Comparison of ENCODE assay signal across 12 cellular contexts in genomic region chr10:16992611-16993119, GRCh38.
DNase-seq lines count a peak whose midpoint lies in the region; ATAC-seq and TF ChIP-seq lines count a peak whose summit lies in the region.
"Had no signal": no experiment of that assay in that cellular context is flagged by ENCODE, and none has a peak within 500 bp of the region (broad histone marks: within the 10 kb centered on the region; RNA-seq: fewer than 3 reads in every experiment).

No MANE protein-coding gene starts in this region.

- no peaks in the 10 kb centered on the region for H3K36me3 Mint-ChIP-seq in MCF 10A (ENCODE audit: insufficient read depth, unreplicated experiment)
- H3K36me3 Mint-ChIP-seq in mesothelial cell of epicardium = peaks cover 5% of the 10 kb centered on the region
- H3K36me3 Mint-ChIP-seq in type B pancreatic cell = no peaks in the 10 kb centered on the region

- CTCF ChIA-PET in MCF 10A (lab: Yijun Ruan, JAX) = no interaction called here

- H3K9me3 ChIP-seq in breast epithelium = no peaks in the 10 kb centered on the region
- H3K9me3 ChIP-seq: right lobe of liver, stomach had no signal

- no peak for ATAC-seq in GM21717 (IDR thresholded peaks at IDR 0.05; ENCODE audit: unreplicated experiment)

- no peaks in the 10 kb centered on the region for H3K27me3 Mint-ChIP-seq in MCF 10A (ENCODE audit: insufficient read depth, unreplicated experiment)
- H3K27me3 Mint-ChIP-seq in mesothelial cell of epicardium (ENCODE audit: low read depth) = no peaks in the 10 kb centered on the region
- H3K27me3 Mint-ChIP-seq in type B pancreatic cell = no peaks in the 10 kb centered on the region

- DNase-seq in breast epithelium (ENCODE audit: low spot score in 2 of 2) (no peak), MCF 10A (ENCODE audit: unreplicated experiment) (no peak), dermis microvascular lymphatic vessel endothelial cell (ENCODE audit: low read depth in 2 of 2) (peak; percentile 95 to 96), mesothelial cell of epicardium (ENCODE audit: low spot score in 2 of 2, unreplicated experiment in 2 of 2) (no peak), type B pancreatic cell (ENCODE audit: extremely low spot score, unreplicated experiment) (no peak), nucleus accumbens (lab: John Stamatoyannopoulos, UW) (no peak)
- no peak for DNase-seq in NK-92 treated with Interleukin-12 subunit alpha and Interleukin-12 subunit beta, amount 100 ng/mL, for 24 hours (lab: John Stamatoyannopoulos, UW)
- DNase-seq: activated naive CD4-positive, alpha-beta T cell treated with anti-CD3 and anti-CD28 coated beads, Interleukin-2, amount 50 U/mL, for 16 hours; right lobe of liver; stomach had no signal

- H3K36me3 ChIP-seq in breast epithelium = no peaks in the 10 kb centered on the region
- H3K36me3 ChIP-seq: right lobe of liver, stomach had no signal

- peak overlapping the region in 2 of 3 donors; percentile 0 to 9 for H3K4me3 ChIP-seq in breast epithelium
- H3K4me3 ChIP-seq: right lobe of liver, stomach had no signal

- no peaks in the 10 kb centered on the region for H3K4me1 ChIP-seq in breast epithelium
- H3K4me1 ChIP-seq: right lobe of liver had no signal

- H3K27me3 ChIP-seq in breast epithelium = no peaks in the 10 kb centered on the region
- H3K27me3 ChIP-seq: right lobe of liver, stomach had no signal

- H3K27ac ChIP-seq in breast epithelium = peak overlapping the region in 1 of 2 donors; percentile 42
- H3K27ac ChIP-seq: 22Rv1 had no signal

- TF ChIP-seq CTCF in breast epithelium (IDR thresholded peaks at IDR 0.05) = no peak
- TF ChIP-seq CTCF in MCF 10A (IDR thresholded peaks at IDR 0.05; ENCODE audit: unreplicated experiment) = no peak
- TF ChIP-seq CTCF in mesothelial cell of epicardium (IDR thresholded peaks at IDR 0.05; ENCODE audit: unreplicated experiment) = no peak
- TF ChIP-seq CTCF in type B pancreatic cell (conservative IDR thresholded peaks at IDR 0.05) = no peak

- TF ChIP-seq POLR2A in breast epithelium (IDR thresholded peaks at IDR 0.05) = no peak

- H3K4me1 Mint-ChIP-seq in MCF 10A (ENCODE audit: insufficient read depth, unreplicated experiment) (peaks cover 7% of the 10 kb centered on the region), mesothelial cell of epicardium (peaks cover 16% of the 10 kb centered on the region), type B pancreatic cell (ENCODE audit: unreplicated experiment) (peaks cover 16% of the 10 kb centered on the region)

- H3K27ac Mint-ChIP-seq in MCF 10A (ENCODE audit: low read depth, unreplicated experiment) (no peak overlapping the region), mesothelial cell of epicardium (peak overlapping the region; percentile 63), type B pancreatic cell (no peak overlapping the region)

- H3K4me3 Mint-ChIP-seq in MCF 10A (ENCODE audit: unreplicated experiment) (no peak overlapping the region), mesothelial cell of epicardium (peak overlapping the region; percentile 34), type B pancreatic cell (peak overlapping the region; percentile 19)

- intact Hi-C loops in breast epithelium (cut with DNase I; ENCODE audit: low total_unique reads) (no loop called here), MCF 10A (cut with micrococcal nuclease) (no loop called here)

- POLR2A ChIA-PET in MCF 10A (lab: Yijun Ruan, JAX) = interaction anchor here (0.7 kb wide), 2 partner anchors 209 to 652 kb away, joined by 3 to 4 read pairs; partner anchors contain the start of gene TRDMT1

- H3K9me3 Mint-ChIP-seq in MCF 10A (ENCODE audit: unreplicated experiment) = no peaks in the 10 kb centered on the region
- peaks cover 4% of the 10 kb centered on the region for H3K9me3 Mint-ChIP-seq in mesothelial cell of epicardium
- H3K9me3 Mint-ChIP-seq in type B pancreatic cell = peaks cover 5% of the 10 kb centered on the region

- BruUV-seq in MCF 10A (replicated peaks; lab: Mats Ljungman, UMichigan) = no TSS peak

Comparison
In these comparisons a context has a peak if more than half of its experiments do, and no peak if none do; other contexts are left out.
1. DNase-seq: peak in dermis microvascular lymphatic vessel endothelial cell (2 of 2); none in breast epithelium (0 of 2), MCF 10A (single experiment), mesothelial cell of epicardium (0 of 2), type B pancreatic cell (single experiment), nucleus accumbens (0 of 56) and NK-92 treated with Interleukin-12 subunit alpha and Interleukin-12 subunit beta, amount 100 ng/mL, for 24 hours (single experiment).